Comparison of ENCODE assay signal across 22 cellular contexts in genomic region chr6:167469101-167469500, GRCh38.
A peak's percentile ranks its signal among the peaks of the same experiment; 100 is the strongest.
DNase-seq lines count a peak whose midpoint lies in the region; ATAC-seq, FAIRE-seq and TF ChIP-seq lines count a peak whose summit lies in the region.
"Had no signal": no experiment of that assay in that cellular context is flagged by ENCODE, and none has a peak within 500 bp of the region (broad histone marks: within the 10 kb centered on the region; RNA-seq: fewer than 3 reads in every experiment).

No MANE protein-coding gene starts in this region.

- no peaks in the 10 kb centered on the region for H3K79me1 ChIP-seq in trophoblast cell (ENCODE audit: low read length)

- no peak for FAIRE-seq in H54 (lab: Jason Lieb, UNC)
- FAIRE-seq: GM12878, RCC 7860 had no signal

- no peaks in the 10 kb centered on the region for H3K9me3 Mint-ChIP-seq in endodermal cell
- H3K9me3 Mint-ChIP-seq in osteocyte (ENCODE audit: unreplicated experiment), result no peaks in the 10 kb centered on the region

- 82% methylated on average over 3 of the region's 3 CpGs; no CpG with 5 or more reads in 1 of the 2 experiments for WGBS in endodermal cell (ENCODE audit: insufficient coverage in 1 of 2, insufficient read length in 1 of 2), 2 experiments
- no CpG with 5 or more reads among the region's 3 CpGs for WGBS in trophoblast cell (ENCODE audit: extremely low coverage, insufficient coverage, insufficient read length)

- no peaks in the 10 kb centered on the region for H3K36me3 Mint-ChIP-seq in T-helper 17 cell (ENCODE audit: low read depth)
- no peaks in the 10 kb centered on the region for H3K36me3 Mint-ChIP-seq in endodermal cell (ENCODE audit: low read depth)
- H3K36me3 Mint-ChIP-seq in osteocyte (ENCODE audit: unreplicated experiment), result no peaks in the 10 kb centered on the region
- H3K36me3 Mint-ChIP-seq: CD4-positive, alpha-beta memory T cell had no signal

- no peak overlapping the region for H3K23ac ChIP-seq in trophoblast cell (ENCODE audit: low read length)

- H3K4me1 ChIP-seq in BLaER1 (peaks cover 29% of the 10 kb centered on the region), endodermal cell (ENCODE audit: control insufficient read depth, insufficient read depth, low read length) (peaks cover 6% of the 10 kb centered on the region), trophoblast cell (ENCODE audit: control insufficient read depth in 1 of 2, insufficient read depth in 2 of 2, low read length in 2 of 2) (peaks cover 3 to 7% of the 10 kb centered on the region in 2 experiments)
- H3K4me1 ChIP-seq: SJCRH30 had no signal

- peaks cover 4% of the 10 kb centered on the region for H3K27me3 Mint-ChIP-seq in T-helper 17 cell
- no peaks in the 10 kb centered on the region for H3K27me3 Mint-ChIP-seq in endodermal cell (ENCODE audit: insufficient read depth)
- H3K27me3 Mint-ChIP-seq in osteocyte (ENCODE audit: unreplicated experiment), result peaks cover 18% of the 10 kb centered on the region
- H3K27me3 Mint-ChIP-seq: CD4-positive, alpha-beta memory T cell had no signal

- H3K4me1 Mint-ChIP-seq in T-helper 17 cell (peaks cover 15% of the 10 kb centered on the region), endodermal cell (peaks cover 12% of the 10 kb centered on the region), osteocyte (ENCODE audit: unreplicated experiment) (peaks cover 8% of the 10 kb centered on the region)

- H3K4me3 Mint-ChIP-seq in T-helper 17 cell, result no peak overlapping the region
- no peak overlapping the region for H3K4me3 Mint-ChIP-seq in endodermal cell
- H3K4me3 Mint-ChIP-seq in osteocyte (ENCODE audit: unreplicated experiment), result no peak overlapping the region
- H3K4me3 Mint-ChIP-seq: CD4-positive, alpha-beta memory T cell had no signal

- no peak for TF ChIP-seq POLR2A in H54 (IDR thresholded peaks at IDR 0.05; ENCODE audit: low read depth, low read length)

- no peaks in the 10 kb centered on the region for H3K79me2 ChIP-seq in trophoblast cell (ENCODE audit: control insufficient read depth, insufficient read depth, low read length, poor library complexity)

- TF ChIP-seq CTCF in endodermal cell (conservative IDR thresholded peaks at IDR 0.05), result no peak
- no peak for TF ChIP-seq CTCF in osteocyte (IDR thresholded peaks at IDR 0.05)
- no peak for TF ChIP-seq CTCF in omental fat pad (IDR thresholded peaks at IDR 0.05)

- no peak overlapping the region for H2BK5ac ChIP-seq in trophoblast cell (ENCODE audit: low read depth, low read length, poor library complexity)

- H2BK12ac ChIP-seq in trophoblast cell (ENCODE audit: low read length), result no peak overlapping the region

- ATAC-seq in T-helper 17 cell (no peak), omental fat pad (ENCODE audit: low FRiP score) (no peak)
- ATAC-seq: GM12878 had no signal

- H3K9me3 ChIP-seq in BLaER1, result no peaks in the 10 kb centered on the region
- no peaks in the 10 kb centered on the region for H3K9me3 ChIP-seq in T-helper 17 cell (ENCODE audit: control insufficient read depth, low read length, poor library complexity, severe bottlenecking)
- H3K9me3 ChIP-seq in endodermal cell (ENCODE audit: control insufficient read depth, low read length), result no peaks in the 10 kb centered on the region
- H3K9me3 ChIP-seq in trophoblast cell (ENCODE audit: insufficient read depth, low read depth, low read length), result peaks cover 2% of the 10 kb centered on the region
- H3K9me3 ChIP-seq: Caco-2, SJCRH30 had no signal

- H4K8ac ChIP-seq in trophoblast cell (ENCODE audit: low read depth, low read length), result no peak overlapping the region

- DNase-seq in T-helper 17 cell, result no peak
- DNase-seq in endodermal cell, result peak; percentile 32
- peak; percentile 57 for DNase-seq in osteocyte (ENCODE audit: extremely low spot score, unreplicated experiment)
- no peak for DNase-seq in H54 (ENCODE audit: insufficient read length, low spot score)
- no peak for DNase-seq in omental fat pad (ENCODE audit: low spot score)
- DNase-seq in trophoblast cell, result no peak
- DNase-seq: Caco-2; CD4-positive, alpha-beta memory T cell; DND-41; HCEC 1CT; KBM-7; MM.1S; NCI-H1048; NCI-H1417 treated with DMSO at 0.1 percent for 48 hours; NCI-H187; NCI-H446; NCI-H526 treated with DMSO at 0.1 percent for 48 hours; OCI-M1; SJCRH30 had no signal

- no peak overlapping the region for H3K4ac ChIP-seq in trophoblast cell (ENCODE audit: low read depth, low read length)

- H2BK120ac ChIP-seq in trophoblast cell (ENCODE audit: insufficient read depth, low read length, poor library complexity), result no peak overlapping the region

- H3K27me3 ChIP-seq in BLaER1 (no peaks in the 10 kb centered on the region), endodermal cell (ENCODE audit: control insufficient read depth, insufficient read depth, low read length, poor library complexity, severe bottlenecking) (no peaks in the 10 kb centered on the region), trophoblast cell (ENCODE audit: insufficient read depth, low read length) (no peaks in the 10 kb centered on the region)
- H3K27me3 ChIP-seq: SJCRH30 had no signal

- H4K91ac ChIP-seq in trophoblast cell (ENCODE audit: low read depth, low read length), result no peak overlapping the region

- no peak overlapping the region for H4K12ac ChIP-seq in trophoblast cell (ENCODE audit: low read depth, low read length)

- H3K36me3 ChIP-seq in BLaER1 (no peaks in the 10 kb centered on the region), endodermal cell (ENCODE audit: control insufficient read depth, insufficient read depth, low read length) (no peaks in the 10 kb centered on the region), trophoblast cell (ENCODE audit: control insufficient read depth in 1 of 2, insufficient read depth in 2 of 2, low read length in 2 of 2) (no peaks in the 10 kb centered on the region)
- H3K36me3 ChIP-seq: SJCRH30 had no signal

- H2AK5ac ChIP-seq in trophoblast cell (ENCODE audit: low read length), result no peak overlapping the region

- H3K18ac ChIP-seq in trophoblast cell (ENCODE audit: low read length), result no peak overlapping the region

- H3K14ac ChIP-seq in trophoblast cell (ENCODE audit: low read length), result no peak overlapping the region

- H3K27ac ChIP-seq in BLaER1, result no peak overlapping the region
- H3K27ac ChIP-seq in endodermal cell (ENCODE audit: low read depth, low read length), result no peak overlapping the region
- no peak overlapping the region for H3K27ac ChIP-seq in trophoblast cell (ENCODE audit: low read depth, low read length)
- H3K27ac ChIP-seq: SJCRH30 had no signal

- H3K4me2 ChIP-seq in BLaER1, result peak overlapping the region; percentile 82
- H3K4me2 ChIP-seq in trophoblast cell (ENCODE audit: low read length), result no peak overlapping the region

- H2AFZ ChIP-seq in trophoblast cell (ENCODE audit: insufficient read depth, low read length, poor library complexity), result no peak overlapping the region

- peak overlapping the region; percentile 65 for H3K27ac Mint-ChIP-seq in T-helper 17 cell
- no peak overlapping the region for H3K27ac Mint-ChIP-seq in endodermal cell
- H3K27ac Mint-ChIP-seq in osteocyte (ENCODE audit: unreplicated experiment), result no peak overlapping the region
- H3K27ac Mint-ChIP-seq: CD4-positive, alpha-beta memory T cell had no signal

- H3K4me3 ChIP-seq in BLaER1 (no peak overlapping the region), endodermal cell (ENCODE audit: low read length) (no peak overlapping the region), trophoblast cell (ENCODE audit: low read depth, low read length) (no peak overlapping the region)
- H3K4me3 ChIP-seq: GM12878, SJCRH30 had no signal

- H3K9ac ChIP-seq in BLaER1 (no peak overlapping the region), endodermal cell (ENCODE audit: extremely low read depth, low read length, poor library complexity, severe bottlenecking) (no peak overlapping the region), trophoblast cell (ENCODE audit: low read length) (no peak overlapping the region)

- H4K20me1 ChIP-seq in BLaER1, result no peaks in the 10 kb centered on the region

Comparison
In these comparisons a context has a peak if more than half of its experiments do, and no peak if none do; other contexts are left out.
1. DNase-seq: peak in endodermal cell (single experiment) and osteocyte (single experiment); none in T-helper 17 cell (0 of 3), H54 (single experiment), omental fat pad (single experiment) and trophoblast cell (0 of 2).